In the genomic region with DNA sequence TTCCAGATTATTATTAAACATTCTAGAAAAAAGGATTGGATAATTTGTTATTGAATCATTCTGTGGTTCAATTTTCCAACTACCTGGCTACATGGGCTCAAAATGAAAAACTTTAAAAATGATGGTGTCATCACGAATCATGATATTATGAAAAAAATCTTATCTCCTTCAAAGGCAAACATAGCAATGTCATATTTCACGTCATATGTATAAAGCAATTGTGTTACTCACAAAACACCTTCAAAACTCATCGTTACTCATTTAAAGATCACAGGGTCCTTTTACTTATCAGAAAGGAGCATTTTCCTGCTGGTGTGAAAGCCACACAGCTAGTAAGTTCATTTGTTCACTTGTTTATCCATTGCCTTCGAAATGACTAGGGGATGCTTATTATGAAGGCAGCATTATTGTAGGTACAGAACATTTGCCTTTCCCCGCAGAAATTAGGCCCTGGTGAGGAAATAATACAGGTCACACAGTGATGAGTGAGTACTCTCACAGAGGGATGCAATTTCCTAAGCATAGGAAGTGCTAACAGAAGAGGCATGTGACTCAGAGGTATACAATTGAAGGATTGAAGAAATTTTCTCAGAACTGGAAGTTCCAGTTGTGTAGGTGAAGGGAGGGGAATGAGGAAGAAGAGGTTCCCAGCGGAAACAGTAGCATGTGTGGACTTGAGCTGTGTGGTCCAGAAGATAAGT, we compare ENCODE assay signal across 18 cellular contexts.
DNase-seq lines count a peak whose midpoint lies in the region; ATAC-seq and TF ChIP-seq lines count a peak whose summit lies in the region.
"Had no signal": no experiment of that assay in that cellular context is flagged by ENCODE, and none has a peak within 500 bp of the region (broad histone marks: within the 10 kb centered on the region; RNA-seq: fewer than 3 reads in every experiment).

No MANE protein-coding gene starts in this region.

- no peak overlapping the region for H3K27ac Mint-ChIP-seq in CD8-positive, alpha-beta memory T cell
- H3K27ac Mint-ChIP-seq in activated naive CD4-positive, alpha-beta T cell treated with anti-CD3 and anti-CD28 coated beads, Interleukin-2, amount 50 U/mL, for 72 hours, result no peak overlapping the region
- H3K27ac Mint-ChIP-seq: activated naive CD8-positive, alpha-beta T cell treated with anti-CD3 and anti-CD28 coated beads, Interleukin-2, amount 50 U/mL, for 24 hours; CD8-positive, alpha-beta T cell; memory B cell; stimulated activated memory B cell treated with anti-CD40 and anti-IgM and Interleukin-4, amounts not matched to agents 10 μg/mL and 1 μg/mL and 100 μg/mL, for 72 hours had no signal

- CTCF ChIA-PET in CD8-positive, alpha-beta memory T cell (lab: Charles Lee), result no interaction called here

- no peaks in the 10 kb centered on the region for H3K36me3 Mint-ChIP-seq in CD8-positive, alpha-beta memory T cell
- no peaks in the 10 kb centered on the region for H3K36me3 Mint-ChIP-seq in activated naive CD4-positive, alpha-beta T cell treated with anti-CD3 and anti-CD28 coated beads, Interleukin-2, amount 50 U/mL, for 72 hours
- H3K36me3 Mint-ChIP-seq: CD8-positive, alpha-beta T cell; memory B cell; stimulated activated memory B cell treated with anti-CD40 and anti-IgM and Interleukin-4, amounts not matched to agents 10 μg/mL and 1 μg/mL and 100 μg/mL, for 72 hours had no signal

- H3K4me3 ChIP-seq in SJSA1 (no peak overlapping the region), fibroblast of mammary gland (ENCODE audit: control insufficient read depth, low read depth, low read length) (no peak overlapping the region), smooth muscle cell (no peak overlapping the region), testis (no peak overlapping the region)
- H3K4me3 ChIP-seq in CD8-positive, alpha-beta memory T cell (ENCODE audit: low read length), result no peak overlapping the region
- H3K4me3 ChIP-seq: upper lobe of right lung had no signal

- no peaks in the 10 kb centered on the region for H3K36me3 ChIP-seq in SJSA1
- H3K36me3 ChIP-seq in smooth muscle cell (ENCODE audit: low read depth), result no peaks in the 10 kb centered on the region
- H3K36me3 ChIP-seq in CD8-positive, alpha-beta memory T cell (ENCODE audit: insufficient read depth, low read length), result no peaks in the 10 kb centered on the region
- no peaks in the 10 kb centered on the region for H3K36me3 ChIP-seq in testis (ENCODE audit: low read depth, missing control alignments)
- H3K36me3 ChIP-seq: upper lobe of right lung had no signal

- H3K4me1 ChIP-seq in SJSA1 (replicated peaks) (peaks cover 31% of the 10 kb centered on the region), smooth muscle cell (ENCODE audit: low read depth) (no peaks in the 10 kb centered on the region), testis (no peaks in the 10 kb centered on the region)
- H3K4me1 ChIP-seq in CD8-positive, alpha-beta memory T cell (ENCODE audit: insufficient read depth, low read length), result no peaks in the 10 kb centered on the region
- H3K4me1 ChIP-seq: upper lobe of right lung had no signal

- H3K27ac ChIP-seq in SJSA1, result peak overlapping the region; percentile 76
- peak overlapping the region; percentile 65 for H3K27ac ChIP-seq in smooth muscle cell (ENCODE audit: low read depth)
- no peak overlapping the region for H3K27ac ChIP-seq in CD8-positive, alpha-beta memory T cell (ENCODE audit: low read depth, low read length)
- H3K27ac ChIP-seq in testis, result no peak overlapping the region
- H3K27ac ChIP-seq: 22Rv1, upper lobe of right lung had no signal

- no peaks in the 10 kb centered on the region for H3K4me1 Mint-ChIP-seq in CD8-positive, alpha-beta memory T cell
- H3K4me1 Mint-ChIP-seq: activated naive CD8-positive, alpha-beta T cell treated with anti-CD3 and anti-CD28 coated beads, Interleukin-2, amount 50 U/mL, for 24 hours; memory B cell; stimulated activated memory B cell treated with anti-CD40 and anti-IgM and Interleukin-4, amounts not matched to agents 10 μg/mL and 1 μg/mL and 100 μg/mL, for 72 hours had no signal

- WGBS in smooth muscle cell (ENCODE audit: low lambda C conversion rate), result 80% methylated on average over 6 of the region's 6 CpGs
- WGBS in testis, 2 donors, result 90 to 94% methylated on average over 6 of the region's 6 CpGs

- no peaks in the 10 kb centered on the region for H3K27me3 ChIP-seq in SJSA1 (replicated peaks)
- H3K27me3 ChIP-seq in smooth muscle cell (ENCODE audit: low read depth), result no peaks in the 10 kb centered on the region
- no peaks in the 10 kb centered on the region for H3K27me3 ChIP-seq in CD8-positive, alpha-beta memory T cell (ENCODE audit: insufficient read depth, low read length, poor library complexity, severe bottlenecking)
- H3K27me3 ChIP-seq in testis, result no peaks in the 10 kb centered on the region
- H3K27me3 ChIP-seq: upper lobe of right lung had no signal

- DNase-seq in SIG-M5 treated with dmso at 0.1 percent for 504 hours (lab: John Stamatoyannopoulos, UW; ENCODE audit: unreplicated experiment) (peak; percentile 70), SIG-M5 (lab: John Stamatoyannopoulos, UW) (no peak), SJSA1 (ENCODE audit: low read depth in 1 of 2, low spot score in 2 of 2) (peak in 1 of 2 experiments; percentile 28), fibroblast of mammary gland (ENCODE audit: low read depth) (peak; percentile 71), smooth muscle cell (lab: John Stamatoyannopoulos, UW; ENCODE audit: unreplicated experiment) (no peak), testis (no peak)
- no peak for DNase-seq in CD8-positive, alpha-beta memory T cell
- no peak for DNase-seq in activated naive CD4-positive, alpha-beta T cell treated with anti-CD3 and anti-CD28 coated beads, Interleukin-2, amount 50 U/mL, for 72 hours (ENCODE audit: low spot score in 2 of 2)
- DNase-seq: activated CD4-positive, alpha-beta T cell treated with anti-CD3 and anti-CD28 coated beads for 4 hours; activated naive CD8-positive, alpha-beta T cell treated with anti-CD3 and anti-CD28 coated beads, Interleukin-2, amount 50 U/mL, for 24 hours; CD8-positive, alpha-beta T cell; GOT3; KG1; upper lobe of right lung had no signal

- H3K9me3 ChIP-seq in SJSA1 (replicated peaks) (no peaks in the 10 kb centered on the region; the same call in 1 of the 2 replicates), smooth muscle cell (replicated peaks; ENCODE audit: low read depth) (no peaks in the 10 kb centered on the region), testis (peaks cover 4% of the 10 kb centered on the region)
- H3K9me3 ChIP-seq in CD8-positive, alpha-beta memory T cell (ENCODE audit: low read length), result no peaks in the 10 kb centered on the region
- H3K9me3 ChIP-seq: upper lobe of right lung had no signal

- intact Hi-C loops in testis (cut with DNase I; ENCODE audit: low total_unique reads), result no loop called here

- H2AFZ ChIP-seq in smooth muscle cell (ENCODE audit: low read depth), result no peak overlapping the region

- H3K4me2 ChIP-seq in smooth muscle cell, result no peak overlapping the region

- H3F3A ChIP-seq in smooth muscle cell (ENCODE audit: low read depth), result no peaks in the 10 kb centered on the region

- no peaks in the 10 kb centered on the region for H3K27me3 Mint-ChIP-seq in CD8-positive, alpha-beta memory T cell
- H3K27me3 Mint-ChIP-seq: activated naive CD8-positive, alpha-beta T cell treated with anti-CD3 and anti-CD28 coated beads, Interleukin-2, amount 50 U/mL, for 24 hours had no signal

- TF ChIP-seq POLR2A in testis (IDR thresholded peaks at IDR 0.05), result no peak

- POLR2A ChIA-PET in CD8-positive, alpha-beta memory T cell (lab: Charles Lee), result no interaction called here

- no peak for ATAC-seq in activated naive CD4-positive, alpha-beta T cell treated with anti-CD3 and anti-CD28 coated beads, Interleukin-2, amount 50 U/mL, for 72 hours
- ATAC-seq: activated naive CD8-positive, alpha-beta T cell treated with anti-CD3 and anti-CD28 coated beads, Interleukin-2, amount 50 U/mL, for 24 hours; CD8-positive, alpha-beta T cell; sciatic nerve; upper lobe of right lung had no signal

- peaks cover 2 to 18% (median 8%) of the 10 kb centered on the region in 5 donors for H3K9me3 Mint-ChIP-seq in CD8-positive, alpha-beta memory T cell
- H3K9me3 Mint-ChIP-seq in activated naive CD4-positive, alpha-beta T cell treated with anti-CD3 and anti-CD28 coated beads, Interleukin-2, amount 50 U/mL, for 72 hours, result peaks cover 12 to 20% of the 10 kb centered on the region in 2 donors
- H3K9me3 Mint-ChIP-seq: stimulated activated memory B cell treated with anti-CD40 and anti-IgM and Interleukin-4, amounts not matched to agents 10 μg/mL and 1 μg/mL and 100 μg/mL, for 72 hours had no signal

- H3K79me2 ChIP-seq in smooth muscle cell (ENCODE audit: low read depth), result no peaks in the 10 kb centered on the region

- TF ChIP-seq CTCF in fibroblast of mammary gland (conservative IDR thresholded peaks at IDR 0.05; ENCODE audit: control insufficient read depth, insufficient read depth, low read depth, low read length), result no peak
- TF ChIP-seq CTCF in smooth muscle cell (IDR thresholded peaks at IDR 0.05; ENCODE audit: borderline replicate concordance, insufficient read depth, poor library complexity, severe bottlenecking), result no peak
- no peak for TF ChIP-seq CTCF in testis (IDR thresholded peaks at IDR 0.05)

- H3K4me3 Mint-ChIP-seq in CD8-positive, alpha-beta memory T cell, result no peak overlapping the region
- H3K4me3 Mint-ChIP-seq: activated naive CD8-positive, alpha-beta T cell treated with anti-CD3 and anti-CD28 coated beads, Interleukin-2, amount 50 U/mL, for 24 hours; CD8-positive, alpha-beta T cell; memory B cell; stimulated activated memory B cell treated with anti-CD40 and anti-IgM and Interleukin-4, amounts not matched to agents 10 μg/mL and 1 μg/mL and 100 μg/mL, for 72 hours had no signal

- no peaks in the 10 kb centered on the region for H4K20me1 ChIP-seq in smooth muscle cell (ENCODE audit: low read depth)

- H3K9ac ChIP-seq in smooth muscle cell (ENCODE audit: low read depth), result no peak overlapping the region

Comparison
In these comparisons a context has a peak if more than half of its experiments do, and no peak if none do; other contexts are left out.
1. DNase-seq: peak in SIG-M5 treated with dmso at 0.1 percent for 504 hours (single experiment) and fibroblast of mammary gland (single experiment); none in SIG-M5 (single experiment), smooth muscle cell (single experiment), CD8-positive, alpha-beta memory T cell (0 of 5), testis (single experiment) and activated naive CD4-positive, alpha-beta T cell treated with anti-CD3 and anti-CD28 coated beads, Interleukin-2, amount 50 U/mL, for 72 hours (0 of 2).
2. H3K27ac ChIP-seq: peak in SJSA1 (single experiment) and smooth muscle cell (single experiment); none in CD8-positive, alpha-beta memory T cell (single experiment) and testis (0 of 2).